ENCODE assay signal across 8 cellular contexts in genomic region chr2:131672471-131673399, GRCh38.
DNase-seq lines count a peak whose midpoint lies in the region; ATAC-seq and TF ChIP-seq lines count a peak whose summit lies in the region.
"Not testable (repeated sequence)": the region's sequence is repeated elsewhere in the genome, so short reads cannot be mapped to it uniquely, and the experiment has no call there.

No MANE protein-coding gene starts in this region.

- not testable (repeated sequence) for H3K36me3 ChIP-seq in CD8-positive, alpha-beta memory T cell (ENCODE audit: insufficient read depth, low read length); duodenal mucosa (ENCODE audit: control insufficient read depth in 1 of 2, insufficient read depth in 2 of 2, low read length in 2 of 2); liver (ENCODE audit: control insufficient read depth in 4 of 4, insufficient read depth in 3 of 4, low read depth in 1 of 4, low read length in 3 of 4)

- H3K9me3 Mint-ChIP-seq in CD8-positive, alpha-beta memory T cell: not testable (repeated sequence)

- peak overlapping the region; percentile 47 for H3K4me3 ChIP-seq in CD8-positive, alpha-beta memory T cell (ENCODE audit: low read length)
- H3K4me3 ChIP-seq in duodenal mucosa (ENCODE audit: low read depth in 1 of 2, low read length in 2 of 2) (peak overlapping the region; percentile 52 to 55), liver (ENCODE audit: low read depth in 1 of 3, low read length in 3 of 3) (peak overlapping the region in 1 of 3 donors; percentile 11)

- H3K4me1 Mint-ChIP-seq in CD8-positive, alpha-beta memory T cell: peaks cover 4 to 16% (median 6%) of the 10 kb centered on the region in 3 donors

- peaks cover 14% of the 10 kb centered on the region for H3K4me1 ChIP-seq in CD8-positive, alpha-beta memory T cell (ENCODE audit: insufficient read depth, low read length)
- peaks cover 9 to 20% of the 10 kb centered on the region in 2 donors for H3K4me1 ChIP-seq in duodenal mucosa (ENCODE audit: control insufficient read depth in 1 of 2, insufficient read depth in 2 of 2, low read length in 2 of 2)
- H3K4me1 ChIP-seq in liver (ENCODE audit: control insufficient read depth in 4 of 4, insufficient read depth in 4 of 4, low read length in 3 of 4): peaks cover 6 to 23% (median 15%) of the 10 kb centered on the region in 4 donors

- peaks cover 20% of the 10 kb centered on the region for H3K27me3 ChIP-seq in CD8-positive, alpha-beta memory T cell (ENCODE audit: insufficient read depth, low read length, poor library complexity, severe bottlenecking)
- peaks cover 0 to 12% of the 10 kb centered on the region in 2 donors for H3K27me3 ChIP-seq in duodenal mucosa (ENCODE audit: control insufficient read depth in 1 of 2, insufficient read depth in 2 of 2, low read length in 2 of 2)
- H3K27me3 ChIP-seq in liver (ENCODE audit: control insufficient read depth in 4 of 4, insufficient read depth in 4 of 4, low read length in 3 of 4): not testable (repeated sequence)

- peak; percentile 85 for ATAC-seq in HG03442 (IDR thresholded peaks at IDR 0.05; ENCODE audit: unreplicated experiment)

- H3K27ac ChIP-seq in CD8-positive, alpha-beta memory T cell (ENCODE audit: low read depth, low read length); duodenal mucosa (ENCODE audit: low read depth, low read length); liver (ENCODE audit: low read depth in 1 of 2, low read length in 2 of 2): not testable (repeated sequence)

- not testable (repeated sequence) for H3K9me3 ChIP-seq in CD8-positive, alpha-beta memory T cell (ENCODE audit: low read length); duodenal mucosa (ENCODE audit: control insufficient read depth in 1 of 2, low read length in 2 of 2); liver (ENCODE audit: control insufficient read depth in 4 of 4, low read length in 3 of 4)

- H3K9ac ChIP-seq in duodenal mucosa (ENCODE audit: low read depth in 1 of 2, low read length in 2 of 2): peak overlapping the region in 1 of 2 donors; percentile 7
- not testable (repeated sequence) for H3K9ac ChIP-seq in liver (ENCODE audit: low read depth in 1 of 2, low read length in 2 of 2)

- H3K27ac Mint-ChIP-seq in CD8-positive, alpha-beta memory T cell: peak overlapping the region in 1 of 8 donors; percentile 29

- H3K36me3 Mint-ChIP-seq in CD8-positive, alpha-beta memory T cell: not testable (repeated sequence)

- CTCF ChIA-PET in CD8-positive, alpha-beta memory T cell (lab: Charles Lee): interaction anchor here (0.9 to 3.7 kb wide), 16 partner anchors 9 to 518 kb away, joined by 3 to 43 read pairs (median 6); no protein-coding TSS in a partner anchor

- peaks cover 31 to 45% of the 10 kb centered on the region in 2 donors for H3K27me3 Mint-ChIP-seq in CD8-positive, alpha-beta memory T cell

- peak; percentile 17 to 73 (median 49) for DNase-seq in CD8-positive, alpha-beta memory T cell
- DNase-seq in GM20000 (ENCODE audit: low spot score): not testable (repeated sequence)
- peak; percentile 30 for DNase-seq in NCI-H510A (lab: John Stamatoyannopoulos, UW)
- DNase-seq in activated CD4-positive, alpha-beta T cell treated with anti-CD3 and anti-CD28 coated beads, Interleukin-2, amount 50 U/mL, for 24 hours (ENCODE audit: low read depth in 1 of 2, low spot score in 1 of 2): peak; percentile 30 to 56
- DNase-seq in stimulated activated CD4-positive, alpha-beta T cell treated with anti-CD3 and anti-CD28 coated beads, Interleukin-4, amount 100 ng/mL, for 1 hour: peak; percentile 60

- TF ChIP-seq CTCF in GM20000 (IDR thresholded peaks at IDR 0.05; ENCODE audit: extremely low read depth, missing control alignments): peak; percentile 44
- TF ChIP-seq CTCF in liver (IDR thresholded peaks at IDR 0.05; ENCODE audit: low read depth, low read length, missing input control): peak; percentile 33

- TF ChIP-seq RAD21 in liver (IDR thresholded peaks at IDR 0.05): peak; percentile 43 to 67

- 10% methylated on average over 38 of the region's 38 CpGs for WGBS in liver

- POLR2A ChIA-PET in CD8-positive, alpha-beta memory T cell (lab: Charles Lee): interaction anchor here (0.6 kb wide), 1 partner anchor 519 kb away, joined by 5 read pairs; no protein-coding TSS in a partner anchor

- peak overlapping the region; percentile 38 to 85 (median 64) for H3K4me3 Mint-ChIP-seq in CD8-positive, alpha-beta memory T cell

TF ChIP-seq in liver, 16 proteins besides CTCF, POLR2A, EP300 and RAD21:
- peak; percentile 42 to 77 for TF ChIP-seq RXRA (IDR thresholded peaks at IDR 0.05)
TF ChIP-seq in liver: peak in this region for 1; not testable (repeated sequence) for 15.
